ENCODE assay signal across 1 cellular context in the genomic region with DNA sequence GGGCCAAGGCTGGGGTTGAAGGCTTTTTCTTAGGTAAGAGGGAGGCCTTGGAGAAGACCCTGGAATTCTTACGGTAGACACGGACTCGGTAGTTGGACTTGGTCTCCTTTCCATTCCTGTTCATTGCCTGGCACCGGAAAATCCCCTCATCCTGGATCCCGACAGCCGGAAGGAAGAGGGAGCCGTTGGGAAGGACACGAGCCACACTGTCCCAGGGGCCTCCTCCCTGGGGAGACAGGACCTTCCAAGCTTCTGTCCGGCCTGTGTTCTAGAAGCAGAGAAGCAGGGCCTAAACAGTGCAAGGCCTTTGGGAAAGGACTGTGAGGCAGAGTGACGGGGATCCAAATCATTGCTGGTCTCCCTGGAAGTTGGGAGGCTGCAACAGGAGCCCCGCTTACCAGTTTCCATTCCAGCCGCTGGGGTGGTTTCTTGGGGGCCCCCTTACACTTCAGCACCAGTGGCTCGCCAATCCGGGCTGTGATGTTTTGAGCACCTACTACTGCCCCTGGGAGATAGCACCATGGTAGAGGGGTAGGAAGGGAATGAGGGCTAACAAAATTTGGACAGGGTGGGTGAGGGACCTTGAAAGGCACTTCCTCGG.
A peak's percentile ranks its signal among the peaks of the same experiment; 100 is the strongest.
TF ChIP-seq lines count a peak whose summit lies in the region.

No MANE protein-coding gene starts in this region.

TF ChIP-seq in K562, 482 proteins besides CTCF, POLR2A, EP300 and RAD21:
- no peak for TF ChIP-seq ZBTB17 (CRISPR knock-in tag; IDR thresholded peaks at IDR 0.05)
- no peak for TF ChIP-seq CAMTA2 (CRISPR knock-in tag; conservative IDR thresholded peaks at IDR 0.05)
- no peak for TF ChIP-seq DIDO1 (tag; IDR thresholded peaks at IDR 0.05; ENCODE audit: low read depth)
- no peak for TF ChIP-seq CEBPG (CRISPR knock-in tag; IDR thresholded peaks at IDR 0.05)
- TF ChIP-seq CEBPG (tag; conservative IDR thresholded peaks at IDR 0.05 in 1 of 2, IDR thresholded peaks at IDR 0.05 in 1 of 2), result no peak
- peak; percentile 25 for TF ChIP-seq HNRNPLL (IDR thresholded peaks at IDR 0.05; ENCODE audit: low read depth, low read length, poor library complexity, severe bottlenecking)
- no peak for TF ChIP-seq NCOA2 (IDR thresholded peaks at IDR 0.05; ENCODE audit: partially characterized antibody in 2 of 2)
- peak; percentile 47; the same call in 1 of the 2 replicates for TF ChIP-seq POLR2G (IDR thresholded peaks at IDR 0.05; ENCODE audit: low read depth, low read length)
- peak; percentile 52; the same call in 1 of the 2 replicates for TF ChIP-seq RBFOX2 (IDR thresholded peaks at IDR 0.05; ENCODE audit: low read depth, low read length)
